Comparison of ENCODE assay signal across 9 cellular contexts in the genomic region with DNA sequence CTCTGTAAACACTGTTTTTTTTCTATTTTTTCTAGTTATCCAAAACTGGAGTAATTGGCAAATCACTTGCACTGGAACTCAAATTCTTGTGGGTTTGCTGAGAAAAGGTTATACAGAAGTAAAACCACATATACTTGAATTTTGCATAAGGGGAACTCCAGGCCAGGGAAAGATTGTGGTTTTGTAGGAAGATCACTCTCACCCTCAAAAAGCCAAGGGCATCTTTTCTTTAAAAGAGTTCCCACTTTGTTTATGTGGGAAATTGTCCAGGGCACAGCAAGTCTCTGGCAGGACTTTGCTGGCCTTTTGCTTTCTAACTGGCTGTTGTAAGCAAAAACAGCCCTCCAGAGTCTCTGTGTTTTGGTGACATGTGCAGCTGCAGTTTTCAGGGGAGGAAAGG.
DNase-seq lines count a peak whose midpoint lies in the region; ATAC-seq and TF ChIP-seq lines count a peak whose summit lies in the region.
"Had no signal": no experiment of that assay in that cellular context is flagged by ENCODE, and none has a peak within 500 bp of the region (broad histone marks: within the 10 kb centered on the region; RNA-seq: fewer than 3 reads in every experiment).

No MANE protein-coding gene starts in this region.

- no peak overlapping the region for H3K4me3 Mint-ChIP-seq in osteocyte (ENCODE audit: unreplicated experiment)

- no peaks in the 10 kb centered on the region for H3K9me3 Mint-ChIP-seq in osteocyte (ENCODE audit: unreplicated experiment)

- no peak for TF ChIP-seq CTCF in osteocyte (IDR thresholded peaks at IDR 0.05)

- in situ Hi-C loops in G401 (cut with HindIII; ENCODE audit: low sequenced_read_pairs), result no loop called here
- in situ Hi-C loops in HAP-1 (cut with MboI; ENCODE audit: low sequenced_read_pairs), result no loop called here

- H3K4me3 ChIP-seq in HAP-1, result no peak overlapping the region

- peak overlapping the region; percentile 66 for H3K27ac Mint-ChIP-seq in osteocyte (ENCODE audit: unreplicated experiment)

- no peaks in the 10 kb centered on the region for H3K36me3 ChIP-seq in HAP-1 (replicated peaks)

- DNase-seq in G401 (ENCODE audit: low spot score), result peak; percentile 30
- DNase-seq in HT1080 (ENCODE audit: low read depth), result peak; percentile 65
- DNase-seq in caudate nucleus (lab: John Stamatoyannopoulos, UW), result peak in 14 of 61 donors; percentile 1 to 46 (median 12)
- no peak for DNase-seq in osteocyte (ENCODE audit: extremely low spot score, unreplicated experiment)
- DNase-seq in stimulated activated CD4-positive, alpha-beta T cell treated with anti-CD3 and anti-CD28 coated beads, Interleukin-15, amount 100 ng/mL, for 24 hours, result no peak
- no peak for DNase-seq in HAP-1 (ENCODE audit: low spot score in 2 of 2)
- no peak for DNase-seq in activated CD4-positive, alpha-beta T cell treated with anti-CD3 and anti-CD28 coated beads for 4 hours

- peak; percentile 80 for ATAC-seq in GM21515 (IDR thresholded peaks at IDR 0.05; ENCODE audit: unreplicated experiment)

- H3K27me3 ChIP-seq in HAP-1 (ENCODE audit: low read depth), result no peaks in the 10 kb centered on the region; the same call in 1 of the 2 replicates

- H3K4me1 Mint-ChIP-seq in osteocyte (ENCODE audit: unreplicated experiment), result peaks cover 25% of the 10 kb centered on the region

- peaks cover 14% of the 10 kb centered on the region for H3K27me3 Mint-ChIP-seq in osteocyte (ENCODE audit: unreplicated experiment)

- no peaks in the 10 kb centered on the region for H3K9me3 ChIP-seq in HAP-1

- H3K27ac ChIP-seq in caudate nucleus (ENCODE audit: low read depth, low read length), result peak overlapping the region; percentile 75
- H3K27ac ChIP-seq: HL-60 had no signal

- no peaks in the 10 kb centered on the region for H3K4me1 ChIP-seq in HAP-1

- H3K36me3 Mint-ChIP-seq in osteocyte (ENCODE audit: unreplicated experiment), result no peaks in the 10 kb centered on the region

Comparison
In these comparisons a context has a peak if more than half of its experiments do, and no peak if none do; other contexts are left out.
1. DNase-seq: peak in G401 (single experiment) and HT1080 (single experiment); none in osteocyte (single experiment), stimulated activated CD4-positive, alpha-beta T cell treated with anti-CD3 and anti-CD28 coated beads, Interleukin-15, amount 100 ng/mL, for 24 hours (single experiment), HAP-1 (0 of 2) and activated CD4-positive, alpha-beta T cell treated with anti-CD3 and anti-CD28 coated beads for 4 hours (0 of 2).